Comparison of ENCODE assay signal across 22 cellular contexts in the genomic region with DNA sequence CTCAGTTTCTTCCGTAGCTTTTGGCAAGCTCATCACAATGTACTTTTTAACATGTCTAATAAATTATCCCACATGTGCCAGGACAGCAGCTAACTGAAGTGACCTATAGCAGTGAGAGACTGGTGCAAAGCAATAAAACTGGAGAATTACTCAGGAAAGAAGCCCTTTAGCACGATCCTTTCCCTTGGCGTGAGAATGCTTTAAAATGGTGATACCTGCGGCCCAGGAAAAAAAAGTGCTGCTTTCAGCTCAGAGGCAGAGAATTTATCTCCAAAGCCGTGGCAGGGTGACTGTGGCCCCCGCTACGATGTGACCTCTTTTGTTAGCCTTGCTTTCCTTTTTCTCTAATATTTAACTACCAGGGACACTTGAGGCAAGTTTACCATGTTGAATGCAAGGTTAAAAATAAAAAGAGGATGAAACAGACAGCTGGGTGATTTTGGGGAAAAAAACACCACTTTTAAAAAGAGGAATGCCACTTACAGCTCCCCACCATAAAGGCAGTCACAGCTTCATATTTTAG.
"Had no signal": no experiment of that assay in that cellular context is flagged by ENCODE, and none has a peak within 500 bp of the region (broad histone marks: within the 10 kb centered on the region; RNA-seq: fewer than 3 reads in every experiment).

No MANE protein-coding gene starts in this region.

- H3K9me3 Mint-ChIP-seq: activated T-helper 17 cell treated with anti-CD3 and anti-CD28 coated beads, Interleukin-2, amount 50 U/mL, for 72 hours had no signal

- H3K4me1 ChIP-seq: esophagus muscularis mucosa, lower lobe of right lung, parathyroid adenoma, sigmoid colon, tibial artery had no signal

- ATAC-seq: activated CD4-positive, alpha-beta T cell treated with anti-CD3 and anti-CD28 coated beads for 36 hours; activated CD8-positive, alpha-beta memory T cell treated with anti-CD3 and anti-CD28 coated beads, Interleukin-2, amount 10 ng/mL, durations not matched to agents 7 days and 5 days; activated T-helper 17 cell treated with anti-CD3 and anti-CD28 coated beads, Interleukin-2, amount 50 U/mL, for 72 hours; left colon; lower lobe of right lung; T-cell; WTC11 had no signal

- H3K79me2 ChIP-seq: parathyroid adenoma had no signal

- H3K36me3 ChIP-seq: breast epithelium, esophagus muscularis mucosa, lower lobe of right lung, sigmoid colon, tibial artery had no signal

- H3K4me1 Mint-ChIP-seq: activated CD4-positive, alpha-beta memory T cell treated with anti-CD3 and anti-CD28 coated beads, Interleukin-2, amount 10 ng/mL, durations not matched to agents 7 days and 5 days; activated CD4-positive, alpha-beta T cell treated with anti-CD3 and anti-CD28 coated beads for 36 hours; activated CD8-positive, alpha-beta memory T cell treated with anti-CD3 and anti-CD28 coated beads, Interleukin-2, amount 10 ng/mL, durations not matched to agents 7 days and 5 days; activated T-helper 17 cell treated with anti-CD3 and anti-CD28 coated beads, Interleukin-2, amount 50 U/mL, for 72 hours; T-cell had no signal

- H3K27me3 Mint-ChIP-seq: activated CD4-positive, alpha-beta memory T cell treated with anti-CD3 and anti-CD28 coated beads, Interleukin-2, amount 10 ng/mL, durations not matched to agents 7 days and 5 days; activated CD8-positive, alpha-beta memory T cell treated with anti-CD3 and anti-CD28 coated beads, Interleukin-2, amount 10 ng/mL, durations not matched to agents 7 days and 5 days; activated T-helper 17 cell treated with anti-CD3 and anti-CD28 coated beads, Interleukin-2, amount 50 U/mL, for 72 hours had no signal

- H3K4me3 ChIP-seq: breast epithelium, sigmoid colon, SK-N-MC, tibial artery had no signal

- H3K9ac ChIP-seq: parathyroid adenoma had no signal

- H3K4me3 Mint-ChIP-seq: activated CD4-positive, alpha-beta memory T cell treated with anti-CD3 and anti-CD28 coated beads, Interleukin-2, amount 10 ng/mL, durations not matched to agents 7 days and 5 days; activated CD4-positive, alpha-beta T cell treated with anti-CD3 and anti-CD28 coated beads for 36 hours; activated CD8-positive, alpha-beta memory T cell treated with anti-CD3 and anti-CD28 coated beads, Interleukin-2, amount 10 ng/mL, durations not matched to agents 7 days and 5 days; activated T-helper 17 cell treated with anti-CD3 and anti-CD28 coated beads, Interleukin-2, amount 50 U/mL, for 72 hours; neural crest cell; T-cell; WTC11 had no signal

- H2AFZ ChIP-seq: parathyroid adenoma had no signal

- H3K36me3 Mint-ChIP-seq: activated CD8-positive, alpha-beta memory T cell treated with anti-CD3 and anti-CD28 coated beads, Interleukin-2, amount 10 ng/mL, durations not matched to agents 7 days and 5 days; T-cell; WTC11 had no signal

- H3K9me3 ChIP-seq: lower lobe of right lung, tibial artery had no signal

- H3K27ac Mint-ChIP-seq: activated CD4-positive, alpha-beta memory T cell treated with anti-CD3 and anti-CD28 coated beads, Interleukin-2, amount 10 ng/mL, durations not matched to agents 7 days and 5 days; activated CD4-positive, alpha-beta T cell treated with anti-CD3 and anti-CD28 coated beads for 36 hours; activated CD8-positive, alpha-beta memory T cell treated with anti-CD3 and anti-CD28 coated beads, Interleukin-2, amount 10 ng/mL, durations not matched to agents 7 days and 5 days; activated T-helper 17 cell treated with anti-CD3 and anti-CD28 coated beads, Interleukin-2, amount 50 U/mL, for 72 hours; T-cell; WTC11 had no signal

- H3K27me3 ChIP-seq: breast epithelium, esophagus muscularis mucosa, sigmoid colon, tibial artery had no signal

- DNase-seq: activated CD4-positive, alpha-beta memory T cell treated with anti-CD3 and anti-CD28 coated beads, Interleukin-2, amount 10 ng/mL, durations not matched to agents 7 days and 5 days; activated CD4-positive, alpha-beta T cell treated with anti-CD3 and anti-CD28 coated beads for 36 hours; activated CD8-positive, alpha-beta memory T cell treated with anti-CD3 and anti-CD28 coated beads, Interleukin-2, amount 10 ng/mL, durations not matched to agents 7 days and 5 days; activated naive CD4-positive, alpha-beta T cell treated with Interleukin-2 at 50 U/mL for 16 hours; activated T-cell treated with anti-CD3 and anti-CD28 coated beads, Interleukin-2, amount 50 U/mL, for 1 hour; anterior cingulate cortex; cerebellar nuclear complex; effector CD4-positive, alpha-beta T cell; left colon; lower lobe of right lung; sigmoid colon; stimulated activated CD4-positive, alpha-beta T cell treated with anti-CD3 and anti-CD28 coated beads, Interleukin-2, amount 100 ng/mL, for 24 hours; stimulated activated naive CD4-positive, alpha-beta T cell treated with Interleukin-2 at 50 U/mL for 16 hours; T-cell; tibial artery had no signal

- H3K27ac ChIP-seq: esophagus muscularis mucosa, lower lobe of right lung, parathyroid adenoma, sigmoid colon, SK-N-MC, tibial artery had no signal
